ENCODE assay signal across 9 cellular contexts in the genomic region with DNA sequence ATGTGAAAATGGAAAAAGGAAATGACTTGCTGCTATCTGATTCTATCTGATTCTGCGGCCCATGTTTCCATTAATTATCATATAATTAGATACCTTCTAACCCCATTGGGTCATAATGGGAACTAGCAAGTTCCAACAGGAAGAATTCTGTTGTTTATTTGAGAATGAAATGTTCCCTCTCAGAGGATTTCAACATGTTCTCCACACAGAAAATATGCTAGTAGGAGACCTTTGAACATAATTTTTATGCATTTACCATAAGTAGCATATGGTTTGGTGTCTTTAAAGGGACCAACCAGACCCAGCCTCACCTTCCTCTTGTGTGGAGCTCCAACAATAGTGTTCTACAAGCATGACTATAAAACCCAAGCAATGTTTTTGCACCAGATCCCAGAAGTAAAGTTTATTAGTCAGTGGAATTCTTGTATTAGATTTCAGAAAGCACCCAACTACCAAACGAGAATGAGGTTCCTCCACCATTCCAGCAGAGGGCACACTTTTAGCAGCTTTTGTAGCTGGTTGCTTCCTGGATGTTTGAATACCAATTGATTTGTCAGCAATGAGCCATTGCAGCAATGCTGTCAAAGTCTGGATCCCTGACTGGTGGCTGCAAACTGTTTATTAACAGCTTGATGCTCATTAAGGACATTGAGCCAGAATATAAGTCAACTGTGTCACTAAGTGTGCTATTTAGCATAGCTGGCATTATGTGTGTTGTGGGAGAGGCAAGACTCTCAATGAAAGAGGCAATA.
DNase-seq lines count a peak whose midpoint lies in the region; ATAC-seq and TF ChIP-seq lines count a peak whose summit lies in the region.
"Had no signal": no experiment of that assay in that cellular context is flagged by ENCODE, and none has a peak within 500 bp of the region (broad histone marks: within the 10 kb centered on the region; RNA-seq: fewer than 3 reads in every experiment).

No MANE protein-coding gene starts in this region.

- ATAC-seq in activated CD8-positive, alpha-beta memory T cell treated with anti-CD3 and anti-CD28 coated beads, Interleukin-2, amount 10 ng/mL, durations not matched to agents 7 days and 5 days: no peak
- peak; percentile 90 for ATAC-seq in GM21576 (IDR thresholded peaks at IDR 0.05; ENCODE audit: unreplicated experiment)

- no peaks in the 10 kb centered on the region for H3K27me3 ChIP-seq in suprapubic skin

- TF ChIP-seq POLR2A in suprapubic skin (IDR thresholded peaks at IDR 0.05): no peak

- no peak overlapping the region for H3K27ac Mint-ChIP-seq in activated CD8-positive, alpha-beta memory T cell treated with anti-CD3 and anti-CD28 coated beads, Interleukin-2, amount 10 ng/mL, durations not matched to agents 7 days and 5 days

- H3K4me3 Mint-ChIP-seq in activated CD8-positive, alpha-beta memory T cell treated with anti-CD3 and anti-CD28 coated beads, Interleukin-2, amount 10 ng/mL, durations not matched to agents 7 days and 5 days: no peak overlapping the region

- POLR2A ChIA-PET in RWPE1 (lab: Yijun Ruan, JAX; ENCODE audit: low non-redundant PET): no interaction called here

- peak; percentile 53 for DNase-seq in activated CD8-positive, alpha-beta memory T cell treated with anti-CD3 and anti-CD28 coated beads, Interleukin-2, amount 10 ng/mL, durations not matched to agents 7 days and 5 days
- no peak for DNase-seq in activated CD8-positive, alpha-beta memory T cell treated with anti-CD3 and anti-CD28 coated beads, Interleukin-2, amount 50 U/mL, for 48 hours
- peak; percentile 58 for DNase-seq in HS-5 (ENCODE audit: low read depth)
- peak; percentile 62 for DNase-seq in RWPE1 (ENCODE audit: low spot score)
- DNase-seq in cardiac fibroblast (ENCODE audit: low read depth in 2 of 2): peak; percentile 81 to 88
- DNase-seq in lung microvascular endothelial cell (ENCODE audit: low read depth in 2 of 2): peak; percentile 61 to 79
- DNase-seq in suprapubic skin (ENCODE audit: low spot score in 2 of 2): no peak

- H3K36me3 Mint-ChIP-seq in activated CD8-positive, alpha-beta memory T cell treated with anti-CD3 and anti-CD28 coated beads, Interleukin-2, amount 10 ng/mL, durations not matched to agents 7 days and 5 days: no peaks in the 10 kb centered on the region

- 29% methylated on average over 2 of the region's 2 CpGs for WGBS in suprapubic skin

- no peaks in the 10 kb centered on the region for H3K27me3 Mint-ChIP-seq in activated CD8-positive, alpha-beta memory T cell treated with anti-CD3 and anti-CD28 coated beads, Interleukin-2, amount 10 ng/mL, durations not matched to agents 7 days and 5 days

- H3K27ac ChIP-seq in RWPE1: no peak overlapping the region
- H3K27ac ChIP-seq in suprapubic skin: no peak overlapping the region

- no peaks in the 10 kb centered on the region for H3K36me3 ChIP-seq in suprapubic skin

- TF ChIP-seq CTCF in RWPE1 (conservative IDR thresholded peaks at IDR 0.05; ENCODE audit: low read depth) (peak; percentile 63), cardiac fibroblast (IDR thresholded peaks at IDR 0.05; ENCODE audit: low read depth, low read length) (peak; percentile 83), suprapubic skin (IDR thresholded peaks at IDR 0.05) (peak in 1 of 2 donors; percentile 41)

- H3K4me3 ChIP-seq in cardiac fibroblast (replicated peaks in 1 of 2; ENCODE audit: low read depth in 2 of 2, low read length in 2 of 2) (no peak overlapping the region), suprapubic skin (no peak overlapping the region)
- H3K4me3 ChIP-seq: lung had no signal

- CTCF ChIA-PET in activated CD8-positive, alpha-beta memory T cell treated with anti-CD3 and anti-CD28 coated beads, Interleukin-2, amount 10 ng/mL, durations not matched to agents 7 days and 5 days (lab: Charles Lee): interaction anchor here (0.7 to 2.6 kb wide), 5 partner anchors 9 to 123 kb away, joined by 3 to 12 read pairs (median 3); no protein-coding TSS in a partner anchor
- CTCF ChIA-PET in RWPE1 (lab: Yijun Ruan, JAX): interaction anchor here (0.6 to 2.8 kb wide), 9 partner anchors 13 to 180 kb away, joined by 3 to 15 read pairs (median 3); no protein-coding TSS in a partner anchor

- no peaks in the 10 kb centered on the region for H3K9me3 ChIP-seq in suprapubic skin

- no peaks in the 10 kb centered on the region for H3K4me1 Mint-ChIP-seq in activated CD8-positive, alpha-beta memory T cell treated with anti-CD3 and anti-CD28 coated beads, Interleukin-2, amount 10 ng/mL, durations not matched to agents 7 days and 5 days

- no peak for TF ChIP-seq EP300 in suprapubic skin (IDR thresholded peaks at IDR 0.05)

- no peaks in the 10 kb centered on the region for H3K4me1 ChIP-seq in suprapubic skin

- H3K9me3 Mint-ChIP-seq in activated CD8-positive, alpha-beta memory T cell treated with anti-CD3 and anti-CD28 coated beads, Interleukin-2, amount 10 ng/mL, durations not matched to agents 7 days and 5 days (ENCODE audit: low read depth): no peaks in the 10 kb centered on the region

Comparison
In these comparisons a context has a peak if more than half of its experiments do, and no peak if none do; other contexts are left out.
1. DNase-seq: peak in activated CD8-positive, alpha-beta memory T cell treated with anti-CD3 and anti-CD28 coated beads, Interleukin-2, amount 10 ng/mL, durations not matched to agents 7 days and 5 days (single experiment), HS-5 (single experiment), RWPE1 (single experiment), cardiac fibroblast (2 of 2) and lung microvascular endothelial cell (2 of 2); none in activated CD8-positive, alpha-beta memory T cell treated with anti-CD3 and anti-CD28 coated beads, Interleukin-2, amount 50 U/mL, for 48 hours (single experiment) and suprapubic skin (0 of 2).